In the genomic region with DNA sequence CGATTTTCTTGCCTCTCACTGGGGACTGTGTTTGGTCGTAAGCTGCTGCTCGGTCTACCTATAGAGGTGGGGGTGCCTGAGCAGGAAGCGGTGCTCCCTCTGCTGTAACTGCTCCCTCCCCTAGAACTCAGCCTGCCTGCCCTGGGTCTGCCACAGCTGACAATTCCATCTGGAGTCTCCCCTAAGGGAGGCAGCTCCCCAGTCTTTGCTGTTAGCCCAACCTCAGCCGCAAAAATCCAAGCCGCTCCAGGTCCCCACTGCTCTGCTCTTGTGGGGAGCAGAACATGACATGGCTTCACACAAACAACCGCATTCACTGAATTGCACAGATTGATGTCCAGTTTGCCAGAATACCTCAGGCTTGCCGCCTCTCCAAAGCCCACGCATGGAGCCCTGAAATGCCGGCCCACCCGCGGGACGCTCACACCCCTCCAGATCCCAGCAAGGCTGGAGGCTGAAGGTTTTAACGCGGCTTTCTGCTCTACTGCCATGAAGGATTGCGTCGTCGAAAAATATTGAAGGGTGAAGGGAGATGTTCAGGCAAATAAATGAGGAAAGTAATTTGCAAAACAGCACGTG, we compare ENCODE assay signal across 21 cellular contexts.
DNase-seq lines count a peak whose midpoint lies in the region; ATAC-seq and TF ChIP-seq lines count a peak whose summit lies in the region.
"Had no signal": no experiment of that assay in that cellular context is flagged by ENCODE, and none has a peak within 500 bp of the region (broad histone marks: within the 10 kb centered on the region; RNA-seq: fewer than 3 reads in every experiment).

No MANE protein-coding gene starts in this region.

- H3K4me1 Mint-ChIP-seq in GM23338 = peaks cover 47% of the 10 kb centered on the region
- peaks cover 59% of the 10 kb centered on the region for H3K4me1 Mint-ChIP-seq in WTC11
- no peaks in the 10 kb centered on the region for H3K4me1 Mint-ChIP-seq in osteocyte (ENCODE audit: unreplicated experiment)
- H3K4me1 Mint-ChIP-seq: CD4-positive, CD25-positive, alpha-beta regulatory T cell had no signal

- H3K27ac Mint-ChIP-seq in GM23338 (no peak overlapping the region), WTC11 (no peak overlapping the region), osteocyte (ENCODE audit: unreplicated experiment) (no peak overlapping the region)
- H3K27ac Mint-ChIP-seq: CD4-positive, CD25-positive, alpha-beta regulatory T cell had no signal

- peak overlapping the region; percentile 87 for H3K4me3 ChIP-seq in GM23338
- H3K4me3 ChIP-seq: GM12878, PC-9 had no signal

- H3K9me2 ChIP-seq in GM23338 (ENCODE audit: insufficient read depth) = no peaks in the 10 kb centered on the region

- H3F3A ChIP-seq in GM23338 (replicated peaks; ENCODE audit: low read depth) = 0 out of 2 replicates have a peak, but pooled peaks cover 9% of the 10 kb centered on the region

- H3K27me3 Mint-ChIP-seq in GM23338 (ENCODE audit: insufficient read depth, low read depth, poor library complexity) (peaks cover 83% of the 10 kb centered on the region), WTC11 (ENCODE audit: low read depth) (peaks cover 100% of the 10 kb centered on the region), osteocyte (ENCODE audit: unreplicated experiment) (peaks cover 80% of the 10 kb centered on the region)

- H3K27me3 ChIP-seq in GM23338 (ENCODE audit: insufficient read depth) = peaks cover 84% of the 10 kb centered on the region

- no peaks in the 10 kb centered on the region for H3K36me3 Mint-ChIP-seq in GM23338 (ENCODE audit: low read depth)
- H3K36me3 Mint-ChIP-seq in WTC11 = no peaks in the 10 kb centered on the region
- H3K36me3 Mint-ChIP-seq in osteocyte (ENCODE audit: unreplicated experiment) = no peaks in the 10 kb centered on the region
- H3K36me3 Mint-ChIP-seq: CD4-positive, CD25-positive, alpha-beta regulatory T cell had no signal

- no peak overlapping the region for H3K27ac ChIP-seq in GM23338 (ENCODE audit: low read depth)
- H3K27ac ChIP-seq: KMS-11, PC-9, RWPE1 had no signal

- DNase-seq in GM23338 (ENCODE audit: low spot score) = peak; percentile 60
- peak; percentile 41 for DNase-seq in WTC11 (ENCODE audit: low spot score)
- DNase-seq in iPS-NIHi11 (ENCODE audit: low spot score) = peak; percentile 57
- peak; percentile 66 for DNase-seq in osteocyte (ENCODE audit: extremely low spot score, unreplicated experiment)
- DNase-seq in NCI-H82 treated with DMSO at 0.1 percent for 48 hours (lab: John Stamatoyannopoulos, UW; ENCODE audit: unreplicated experiment) = no peak
- no peak for DNase-seq in NCI-H526 treated with DMSO at 0.1 percent for 48 hours (lab: John Stamatoyannopoulos, UW)
- no peak for DNase-seq in DMS79 (lab: John Stamatoyannopoulos, UW)
- DNase-seq: BE2C; Caco-2; CD4-positive, CD25-positive, alpha-beta regulatory T cell; GF-D8; MV-4-11; NCI-H1694 treated with DMSO at 0.1 percent for 48 hours; NCI-H510A; NCI-H774; PC-9; SIG-M5 had no signal

- peak overlapping the region; percentile 95 for H3K4me2 ChIP-seq in GM23338
- H3K4me2 ChIP-seq: KMS-11, PC-9 had no signal

- no peaks in the 10 kb centered on the region for H3K79me2 ChIP-seq in GM23338 (replicated peaks; ENCODE audit: insufficient read depth)

- no peaks in the 10 kb centered on the region for H3K36me3 ChIP-seq in GM23338 (ENCODE audit: insufficient read depth)
- H3K36me3 ChIP-seq: BE2C had no signal

- CTCF ChIA-PET in WTC11 (lab: Charles Lee) = interaction anchor here (0.5 to 2.1 kb wide), 4 partner anchors 36 to 229 kb away, joined by 3 to 11 read pairs (median 4); no protein-coding TSS in a partner anchor

- H2AFZ ChIP-seq in GM23338 = peak overlapping the region; percentile 90
- H2AFZ ChIP-seq: PC-9 had no signal

- peaks cover 56% of the 10 kb centered on the region for H3K4me1 ChIP-seq in GM23338 (ENCODE audit: insufficient read depth)
- H3K4me1 ChIP-seq: BE2C, Caco-2 had no signal

- H3K9me3 Mint-ChIP-seq in GM23338 = no peaks in the 10 kb centered on the region
- no peaks in the 10 kb centered on the region for H3K9me3 Mint-ChIP-seq in WTC11
- H3K9me3 Mint-ChIP-seq in osteocyte (ENCODE audit: unreplicated experiment) = no peaks in the 10 kb centered on the region

- ATAC-seq in GM23338 (peak; percentile 29), WTC11 (peak; percentile 14), HG03095 (IDR thresholded peaks at IDR 0.05; ENCODE audit: unreplicated experiment) (no peak)
- ATAC-seq: GM12878 had no signal

- TF ChIP-seq CTCF in GM23338 (conservative IDR thresholded peaks at IDR 0.05; ENCODE audit: low read depth in 2 of 2) (no peak), WTC11 (IDR thresholded peaks at IDR 0.05) (no peak), osteocyte (IDR thresholded peaks at IDR 0.05) (no peak)

- POLR2A ChIA-PET in WTC11 (lab: Charles Lee) = interaction anchor here (0.6 kb wide), 1 partner anchor 28 kb away, joined by 4 read pairs; no protein-coding TSS in a partner anchor

- H3K4me3 Mint-ChIP-seq in GM23338 (peak overlapping the region; percentile 73), WTC11 (peak overlapping the region; percentile 78), osteocyte (ENCODE audit: unreplicated experiment) (no peak overlapping the region)
- H3K4me3 Mint-ChIP-seq: CD4-positive, CD25-positive, alpha-beta regulatory T cell had no signal

- H4K20me1 ChIP-seq in GM23338 (replicated peaks; ENCODE audit: insufficient read depth) = no peaks in the 10 kb centered on the region

TF ChIP-seq in GM23338, 12 proteins besides CTCF, POLR2A, EP300 and RAD21 (continues in another document):
- no peak for TF ChIP-seq CREB1 (CRISPR knock-in tag; IDR thresholded peaks at IDR 0.05; ENCODE audit: low read depth)
- TF ChIP-seq JUNB (IDR thresholded peaks at IDR 0.05; ENCODE audit: unreplicated experiment) = no peak
- TF ChIP-seq EZH2phosphoT487 (IDR thresholded peaks at IDR 0.05; ENCODE audit: unreplicated experiment) = no peak
- TF ChIP-seq NANOG (IDR thresholded peaks at IDR 0.05; ENCODE audit: borderline replicate concordance) = no peak
- no peak for TF ChIP-seq ZNF114 (CRISPR knock-in tag; IDR thresholded peaks at IDR 0.05)
- TF ChIP-seq REST (IDR thresholded peaks at IDR 0.05; ENCODE audit: unreplicated experiment) = no peak
- TF ChIP-seq EZH2 (IDR thresholded peaks at IDR 0.05; ENCODE audit: low read depth, unreplicated experiment) = peak; percentile 84

TF ChIP-seq in WTC11, 78 proteins besides CTCF, POLR2A, EP300 and RAD21:
- TF ChIP-seq ZNF263 (CRISPR knock-in tag; IDR thresholded peaks at IDR 0.05; ENCODE audit: low read depth) (peak; percentile 63), ZBTB21 (CRISPR knock-in tag; IDR thresholded peaks at IDR 0.05; ENCODE audit: borderline replicate concordance) (no peak), FOXJ3 (CRISPR knock-in tag; IDR thresholded peaks at IDR 0.05; ENCODE audit: borderline replicate concordance) (no peak), ZNF512 (CRISPR knock-in tag; IDR thresholded peaks at IDR 0.05; ENCODE audit: borderline replicate concordance) (no peak)

Comparison
In these comparisons a context has a peak if more than half of its experiments do, and no peak if none do; other contexts are left out.
1. DNase-seq: peak in GM23338 (single experiment), WTC11 (single experiment), iPS-NIHi11 (single experiment) and osteocyte (single experiment); none in NCI-H82 treated with DMSO at 0.1 percent for 48 hours (single experiment), NCI-H526 treated with DMSO at 0.1 percent for 48 hours (single experiment) and DMS79 (single experiment).